9 cellular contexts compared by ENCODE assay signal in the genomic region with DNA sequence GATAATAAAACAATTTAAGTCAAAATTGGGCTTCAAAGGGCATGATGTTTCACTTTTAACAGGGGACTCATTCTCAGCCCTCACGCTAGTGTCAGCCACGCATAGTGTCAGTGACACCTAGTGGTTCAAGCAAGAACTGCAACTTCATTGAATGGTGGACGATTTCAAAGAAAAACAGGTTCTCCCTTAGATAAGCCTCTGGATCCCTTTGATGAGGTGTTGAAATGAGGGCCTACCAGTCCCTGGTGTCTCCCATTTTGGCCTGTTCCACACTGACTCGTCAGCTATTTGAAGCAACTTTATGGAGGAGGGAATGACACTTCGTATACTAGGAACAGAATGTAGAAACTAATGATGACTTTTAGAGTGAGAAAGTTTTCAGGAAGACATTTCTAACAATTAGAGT. TPM values are rescaled to one million over a fixed set of nuclear protein-coding genes. Genes with fewer than 3 reads are reported as not detected.
A peak's percentile ranks its signal among the peaks of the same experiment; 100 is the strongest.
DNase-seq lines count a peak whose midpoint lies in the region; ATAC-seq and TF ChIP-seq lines count a peak whose summit lies in the region.
"Had no signal": no experiment of that assay in that cellular context is flagged by ENCODE, and none has a peak within 500 bp of the region (broad histone marks: within the 10 kb centered on the region; RNA-seq: fewer than 3 reads in every experiment).

No MANE protein-coding gene starts in this region.

- H3K4me2 ChIP-seq in SU-DHL-6 (ENCODE audit: low read depth, low read length, poor library complexity, severe bottlenecking): no peak overlapping the region

- DNase-seq in activated CD4-positive, CD25-positive, alpha-beta regulatory T cell treated with anti-CD3 and anti-CD28 coated beads, Interleukin-2, amount 50 U/mL, for 16 hours (ENCODE audit: low read depth, low spot score): peak; percentile 4
- DNase-seq in activated CD4-positive, CD25-positive, alpha-beta regulatory T cell treated with anti-CD3 and anti-CD28 coated beads, Interleukin-2, amount 50 U/mL, for 72 hours: no peak
- DNase-seq in HuH-7 (ENCODE audit: low spot score) (peak; percentile 36), colonic mucosa (peak; percentile 63), right lobe of liver (no peak), thoracic aorta (ENCODE audit: low spot score) (no peak), GM19238 (ENCODE audit: insufficient read length, low spot score) (no peak)

- TF ChIP-seq POLR2A in right lobe of liver (IDR thresholded peaks at IDR 0.05): no peak

- H3K36me3 ChIP-seq in SU-DHL-6 (ENCODE audit: low read length) (no peaks in the 10 kb centered on the region), colonic mucosa (no peaks in the 10 kb centered on the region), right lobe of liver (no peaks in the 10 kb centered on the region), thoracic aorta (no peaks in the 10 kb centered on the region)

- H3K27me3 ChIP-seq in SU-DHL-6 (ENCODE audit: low read length) (no peaks in the 10 kb centered on the region), colonic mucosa (no peaks in the 10 kb centered on the region), right lobe of liver (no peaks in the 10 kb centered on the region), thoracic aorta (replicated peaks; ENCODE audit: insufficient read depth) (no peaks in the 10 kb centered on the region)

- intact Hi-C loops in colonic mucosa (cut with DNase I): no loop called here
- intact Hi-C loops in right lobe of liver (cut with DNase I): loop anchor here (10.0 kb wide), 2 partner anchors 301 to 311 kb away; no protein-coding TSS in a partner anchor

- no peak overlapping the region for H2AFZ ChIP-seq in SU-DHL-6 (ENCODE audit: low read depth, low read length, severe bottlenecking)

- peak; percentile 79 for TF ChIP-seq CTCF in SU-DHL-6 (IDR thresholded peaks at IDR 0.05; ENCODE audit: insufficient read depth, low read length, poor library complexity, severe bottlenecking)
- TF ChIP-seq CTCF in colonic mucosa (IDR thresholded peaks at IDR 0.05): peak; percentile 83
- TF ChIP-seq CTCF in right lobe of liver (IDR thresholded peaks at IDR 0.05): peak; percentile 68 to 93 (median 86)
- TF ChIP-seq CTCF in thoracic aorta (IDR thresholded peaks at IDR 0.05): peak; percentile 73

- H3K4me3 ChIP-seq in SU-DHL-6 (ENCODE audit: insufficient read depth, low read length, poor library complexity, severe bottlenecking) (no peak overlapping the region), colonic mucosa (no peak overlapping the region), right lobe of liver (no peak overlapping the region), thoracic aorta (no peak overlapping the region)

- no peaks in the 10 kb centered on the region for H3K9me3 ChIP-seq in SU-DHL-6 (ENCODE audit: insufficient read depth, low read length)
- no peaks in the 10 kb centered on the region for H3K9me3 ChIP-seq in colonic mucosa
- H3K9me3 ChIP-seq in right lobe of liver: no peaks in the 10 kb centered on the region
- no peaks in the 10 kb centered on the region for H3K9me3 ChIP-seq in thoracic aorta

- no peaks in the 10 kb centered on the region for H3K79me2 ChIP-seq in SU-DHL-6 (ENCODE audit: insufficient read depth, low read length)

- WGBS in right lobe of liver (ENCODE audit: insufficient coverage, low coverage, low lambda C conversion rate, missing lambda C conversion rate): 10% methylated on average over 5 of the region's 5 CpGs

- H3F3A ChIP-seq in SU-DHL-6 (ENCODE audit: insufficient read depth): peaks cover 7% of the 10 kb centered on the region; the same call in 1 of the 2 replicates

- no peak overlapping the region for H3K9ac ChIP-seq in SU-DHL-6 (ENCODE audit: low read length)
- no peak overlapping the region for H3K9ac ChIP-seq in colonic mucosa (ENCODE audit: low read depth in 2 of 2, low read length in 2 of 2)

- H3K27ac ChIP-seq in SU-DHL-6 (ENCODE audit: low read depth, low read length) (no peak overlapping the region), colonic mucosa (no peak overlapping the region), right lobe of liver (no peak overlapping the region), thoracic aorta (no peak overlapping the region)
- H3K27ac ChIP-seq: epithelial cell of prostate had no signal

- H3K9me2 ChIP-seq in SU-DHL-6 (replicated peaks; ENCODE audit: insufficient read depth, low read length): no peaks in the 10 kb centered on the region

- H4K20me1 ChIP-seq in SU-DHL-6 (ENCODE audit: low read depth, low read length): no peaks in the 10 kb centered on the region

- no peaks in the 10 kb centered on the region for H3K4me1 ChIP-seq in colonic mucosa
- no peaks in the 10 kb centered on the region for H3K4me1 ChIP-seq in right lobe of liver
- no peaks in the 10 kb centered on the region for H3K4me1 ChIP-seq in thoracic aorta (ENCODE audit: control insufficient read depth in 1 of 2, low read depth in 2 of 2)

- ATAC-seq in right lobe of liver: peak; percentile 89 to 91 (median 90)
- ATAC-seq in thoracic aorta (ENCODE audit: insufficient number of reproducible peaks, low FRiP score, low read depth): no peak

RNA-seq across cellular contexts. Expression of gene FCRL5, which starts 56.2 kb away (rescaled TPM):
- total RNA-seq in colonic mucosa (1 to 10 TPM in 1 of 2 donors, under 1 TPM in 1; 0.90 to 1.8 TPM), right lobe of liver (under 1 TPM; 0.15 to 0.61 (median 0.29) TPM), thoracic aorta (under 1 TPM; 0.21 to 0.54 TPM)

Comparison
In these comparisons a context has a peak if more than half of its experiments do, and no peak if none do; other contexts are left out.
1. DNase-seq: peak in activated CD4-positive, CD25-positive, alpha-beta regulatory T cell treated with anti-CD3 and anti-CD28 coated beads, Interleukin-2, amount 50 U/mL, for 16 hours (single experiment), HuH-7 (single experiment) and colonic mucosa (single experiment); none in activated CD4-positive, CD25-positive, alpha-beta regulatory T cell treated with anti-CD3 and anti-CD28 coated beads, Interleukin-2, amount 50 U/mL, for 72 hours (single experiment), right lobe of liver (0 of 3), thoracic aorta (single experiment) and GM19238 (single experiment).
2. Peak in every context shown above with its lines, with median percentiles within 50 percentile points of each other: CTCF ChIP-seq.